In genomic region chr6:160040527-160041264, GRCh38 we compare ENCODE assay signal across 17 cellular contexts.
DNase-seq lines count a peak whose midpoint lies in the region; ATAC-seq and TF ChIP-seq lines count a peak whose summit lies in the region.
"Had no signal": no experiment of that assay in that cellular context is flagged by ENCODE, and none has a peak within 500 bp of the region (broad histone marks: within the 10 kb centered on the region; RNA-seq: fewer than 3 reads in every experiment).

No MANE protein-coding gene starts in this region.

- H3K27ac Mint-ChIP-seq in activated naive CD4-positive, alpha-beta T cell treated with anti-CD3 and anti-CD28 coated beads, Interleukin-2, amount 10 ng/mL, durations not matched to agents 7 days and 5 days, result peak overlapping the region; percentile 35
- H3K27ac Mint-ChIP-seq in activated naive CD8-positive, alpha-beta T cell treated with anti-CD3 and anti-CD28 coated beads, Interleukin-2, amount 50 U/mL, for 24 hours, result peak overlapping the region; percentile 27
- H3K27ac Mint-ChIP-seq in CD14-positive monocyte, result peak overlapping the region in 1 of 7 donors; percentile 21

- 0 out of 2 replicates have a peak, but pooled peaks cover 8% of the 10 kb centered on the region for H4K20me1 ChIP-seq in SK-N-SH (ENCODE audit: insufficient read depth)

- no peak overlapping the region for H3K4me3 ChIP-seq in liver (ENCODE audit: low read depth in 1 of 3, low read length in 3 of 3)
- H3K4me3 ChIP-seq in suprapubic skin, result no peak overlapping the region
- no peak overlapping the region for H3K4me3 ChIP-seq in SK-N-SH (ENCODE audit: low read depth in 2 of 2, low read length in 1 of 2)
- H3K4me3 ChIP-seq: BLaER1 treated with 17β-estradiol and CSF1 and Interleukin-3, amounts not matched to agents 10 nM and 100 nM; uterus had no signal

- intact Hi-C loops in CD14-positive monocyte (cut with micrococcal nuclease), result no loop called here

- POLR2A ChIA-PET in SK-N-SH (lab: Yijun Ruan, JAX), result no interaction called here

- H3K27ac ChIP-seq in liver (ENCODE audit: low read depth in 1 of 2, low read length in 2 of 2) (peak overlapping the region; percentile 88 to 99), suprapubic skin (peak overlapping the region; percentile 85), SK-N-SH (ENCODE audit: low read depth in 2 of 2, low read length in 1 of 2) (no peak overlapping the region)
- H3K27ac ChIP-seq: BLaER1 treated with 17β-estradiol and CSF1 and Interleukin-3, amounts not matched to agents 10 nM and 100 nM; uterus had no signal

- H3K36me3 ChIP-seq in liver (ENCODE audit: control insufficient read depth in 4 of 4, insufficient read depth in 3 of 4, low read depth in 1 of 4, low read length in 3 of 4) (peaks cover 0 to 26% (median 22%) of the 10 kb centered on the region in 4 donors), suprapubic skin (peaks cover 26% of the 10 kb centered on the region), SK-N-SH (replicated peaks in 1 of 2; ENCODE audit: control insufficient read depth in 1 of 2, insufficient read depth in 2 of 2, low read length in 1 of 2) (peaks cover 27 to 57% of the 10 kb centered on the region in 2 experiments)
- H3K36me3 ChIP-seq: uterus had no signal

- H3K9me3 ChIP-seq in liver (ENCODE audit: control insufficient read depth in 4 of 4, low read length in 3 of 4) (no peaks in the 10 kb centered on the region), suprapubic skin (no peaks in the 10 kb centered on the region), SK-N-SH (no peaks in the 10 kb centered on the region)
- H3K9me3 ChIP-seq: BLaER1 treated with 17β-estradiol and CSF1 and Interleukin-3, amounts not matched to agents 10 nM and 100 nM; uterus had no signal

- CTCF ChIA-PET in activated naive CD4-positive, alpha-beta T cell treated with anti-CD3 and anti-CD28 coated beads, Interleukin-2, amount 10 ng/mL, durations not matched to agents 7 days and 5 days (lab: Charles Lee), result interaction anchor here (1.5 kb wide), 1 partner anchor 67 kb away, joined by 4 read pairs; no protein-coding TSS in a partner anchor
- CTCF ChIA-PET in SK-N-SH (lab: Yijun Ruan, JAX), result no interaction called here

- H3K9me2 ChIP-seq in SK-N-SH, result no peaks in the 10 kb centered on the region

- WGBS in liver, result 96% methylated on average over 19 of the region's 19 CpGs
- 92% methylated on average over 19 of the region's 19 CpGs for WGBS in suprapubic skin
- WGBS in SK-N-SH (ENCODE audit: low lambda C conversion rate), result 97% methylated on average over 19 of the region's 19 CpGs

- TF ChIP-seq EP300 in suprapubic skin (IDR thresholded peaks at IDR 0.05), result no peak
- TF ChIP-seq EP300 in SK-N-SH (IDR thresholded peaks at IDR 0.05; ENCODE audit: borderline replicate concordance in 1 of 2, low read depth in 1 of 2, low read length in 1 of 2), result no peak

- H3F3A ChIP-seq in SK-N-SH (replicated peaks; ENCODE audit: insufficient read depth), result peaks cover 31% of the 10 kb centered on the region

- H3K4me2 ChIP-seq in SK-N-SH, result no peak overlapping the region
- H3K4me2 ChIP-seq: BLaER1 treated with 17β-estradiol and CSF1 and Interleukin-3, amounts not matched to agents 10 nM and 100 nM had no signal

- peaks cover 34% of the 10 kb centered on the region for H3K4me1 Mint-ChIP-seq in activated naive CD4-positive, alpha-beta T cell treated with anti-CD3 and anti-CD28 coated beads, Interleukin-2, amount 10 ng/mL, durations not matched to agents 7 days and 5 days
- peaks cover 12% of the 10 kb centered on the region for H3K4me1 Mint-ChIP-seq in activated naive CD8-positive, alpha-beta T cell treated with anti-CD3 and anti-CD28 coated beads, Interleukin-2, amount 50 U/mL, for 24 hours
- H3K4me1 Mint-ChIP-seq in CD14-positive monocyte, result no peaks in the 10 kb centered on the region

- H3K4me1 ChIP-seq in liver (ENCODE audit: control insufficient read depth in 4 of 4, insufficient read depth in 4 of 4, low read length in 3 of 4) (peaks cover 1 to 32% (median 19%) of the 10 kb centered on the region in 4 donors), suprapubic skin (peaks cover 66% of the 10 kb centered on the region), SK-N-SH (ENCODE audit: control insufficient read depth in 1 of 2, insufficient read depth in 2 of 2, low read depth in 1 of 2, low read length in 1 of 2) (peaks cover 0 to 10% of the 10 kb centered on the region in 2 experiments; a peak in 1 of 4 replicates)
- H3K4me1 ChIP-seq: BLaER1 treated with 17β-estradiol and CSF1 and Interleukin-3, amounts not matched to agents 10 nM and 100 nM; uterus had no signal

- no peaks in the 10 kb centered on the region for H3K27me3 ChIP-seq in liver (ENCODE audit: control insufficient read depth in 4 of 4, insufficient read depth in 4 of 4, low read length in 3 of 4)
- H3K27me3 ChIP-seq in suprapubic skin, result no peaks in the 10 kb centered on the region
- H3K27me3 ChIP-seq in SK-N-SH (ENCODE audit: insufficient read depth), result no peaks in the 10 kb centered on the region
- H3K27me3 ChIP-seq: BLaER1 treated with 17β-estradiol and CSF1 and Interleukin-3, amounts not matched to agents 10 nM and 100 nM; uterus had no signal

- no peak for TF ChIP-seq CTCF in liver (IDR thresholded peaks at IDR 0.05; ENCODE audit: low read depth, low read length, missing input control)
- no peak for TF ChIP-seq CTCF in suprapubic skin (IDR thresholded peaks at IDR 0.05)
- TF ChIP-seq CTCF in SK-N-SH (IDR thresholded peaks at IDR 0.05), result no peak
- no peak for TF ChIP-seq CTCF in CD14-positive monocyte (IDR thresholded peaks at IDR 0.05)

- no peak for TF ChIP-seq POLR2A in suprapubic skin (IDR thresholded peaks at IDR 0.05)

- no peak for DNase-seq in activated naive CD4-positive, alpha-beta T cell treated with anti-CD3 and anti-CD28 coated beads, Interleukin-2, amount 10 ng/mL, durations not matched to agents 7 days and 5 days
- no peak for DNase-seq in activated naive CD4-positive, alpha-beta T cell (lab: John Stamatoyannopoulos, UW)
- no peak for DNase-seq in activated naive CD8-positive, alpha-beta T cell treated with anti-CD3 and anti-CD28 coated beads, Interleukin-2, amount 50 U/mL, for 24 hours
- DNase-seq in suprapubic skin (ENCODE audit: low spot score in 2 of 2), result no peak
- no peak for DNase-seq in NCI-H1417 (lab: John Stamatoyannopoulos, UW)
- no peak for DNase-seq in SK-N-SH
- no peak for DNase-seq in CD14-positive monocyte (ENCODE audit: low spot score)
- DNase-seq: ACHN; activated CD4-positive, CD25-positive, alpha-beta regulatory T cell treated with anti-CD3 and anti-CD28 coated beads, Interleukin-2, amount 50 U/mL, for 72 hours; activated effector memory CD4-positive, alpha-beta T cell treated with Interleukin-2 at 50 U/mL for 16 hours; NCI-H510A; small intestine; stimulated activated CD4-positive, alpha-beta T cell treated with anti-CD3 and anti-CD28 coated beads, Interleukin-4, amount 100 ng/mL, for 1 hour had no signal

- no peaks in the 10 kb centered on the region for H3K79me2 ChIP-seq in SK-N-SH (ENCODE audit: insufficient read depth)

- no peaks in the 10 kb centered on the region for H3K9me3 Mint-ChIP-seq in activated naive CD4-positive, alpha-beta T cell treated with anti-CD3 and anti-CD28 coated beads, Interleukin-2, amount 10 ng/mL, durations not matched to agents 7 days and 5 days
- no peaks in the 10 kb centered on the region for H3K9me3 Mint-ChIP-seq in activated naive CD8-positive, alpha-beta T cell treated with anti-CD3 and anti-CD28 coated beads, Interleukin-2, amount 50 U/mL, for 24 hours
- peaks cover 0 to 1% (median 0%) of the 10 kb centered on the region in 7 donors for H3K9me3 Mint-ChIP-seq in CD14-positive monocyte
- H3K9me3 Mint-ChIP-seq: naive thymus-derived CD8-positive, alpha-beta T cell had no signal

- no peaks in the 10 kb centered on the region for H3K27me3 Mint-ChIP-seq in activated naive CD4-positive, alpha-beta T cell treated with anti-CD3 and anti-CD28 coated beads, Interleukin-2, amount 10 ng/mL, durations not matched to agents 7 days and 5 days
- H3K27me3 Mint-ChIP-seq in activated naive CD8-positive, alpha-beta T cell treated with anti-CD3 and anti-CD28 coated beads, Interleukin-2, amount 50 U/mL, for 24 hours, result no peaks in the 10 kb centered on the region
- peaks cover 1 to 2% (median 2%) of the 10 kb centered on the region in 3 donors for H3K27me3 Mint-ChIP-seq in CD14-positive monocyte (ENCODE audit: low read depth in 3 of 3)
- H3K27me3 Mint-ChIP-seq: naive thymus-derived CD8-positive, alpha-beta T cell had no signal

- no peak overlapping the region for H2AFZ ChIP-seq in SK-N-SH (ENCODE audit: low read depth)

- peaks cover 71% of the 10 kb centered on the region for H3K36me3 Mint-ChIP-seq in activated naive CD4-positive, alpha-beta T cell treated with anti-CD3 and anti-CD28 coated beads, Interleukin-2, amount 10 ng/mL, durations not matched to agents 7 days and 5 days
- peaks cover 85% of the 10 kb centered on the region for H3K36me3 Mint-ChIP-seq in activated naive CD8-positive, alpha-beta T cell treated with anti-CD3 and anti-CD28 coated beads, Interleukin-2, amount 50 U/mL, for 24 hours (ENCODE audit: low read depth)
- peaks cover 91 to 92% of the 10 kb centered on the region in 2 donors for H3K36me3 Mint-ChIP-seq in CD14-positive monocyte

- no peak for ATAC-seq in activated naive CD8-positive, alpha-beta T cell treated with anti-CD3 and anti-CD28 coated beads, Interleukin-2, amount 50 U/mL, for 24 hours

- no peak for TF ChIP-seq RAD21 in liver (IDR thresholded peaks at IDR 0.05)
- TF ChIP-seq RAD21 in SK-N-SH (IDR thresholded peaks at IDR 0.05; ENCODE audit: low read length), result no peak

- no peak overlapping the region for H3K4me3 Mint-ChIP-seq in activated naive CD4-positive, alpha-beta T cell treated with anti-CD3 and anti-CD28 coated beads, Interleukin-2, amount 10 ng/mL, durations not matched to agents 7 days and 5 days
- H3K4me3 Mint-ChIP-seq in activated naive CD8-positive, alpha-beta T cell treated with anti-CD3 and anti-CD28 coated beads, Interleukin-2, amount 50 U/mL, for 24 hours, result no peak overlapping the region
- no peak overlapping the region for H3K4me3 Mint-ChIP-seq in CD14-positive monocyte
- H3K4me3 Mint-ChIP-seq: naive thymus-derived CD8-positive, alpha-beta T cell had no signal

- peak overlapping the region in 1 of 2 donors; percentile 45 for H3K9ac ChIP-seq in liver (ENCODE audit: low read depth in 1 of 2, low read length in 2 of 2)
- no peak overlapping the region for H3K9ac ChIP-seq in SK-N-SH
- H3K9ac ChIP-seq: BLaER1 treated with 17β-estradiol and CSF1 and Interleukin-3, amounts not matched to agents 10 nM and 100 nM had no signal

TF ChIP-seq in liver, 16 proteins besides CTCF, POLR2A, EP300 and RAD21 (continues in another document):
- no peak for TF ChIP-seq MAX (IDR thresholded peaks at IDR 0.05)
- no peak for TF ChIP-seq FOXA2 (IDR thresholded peaks at IDR 0.05)
- TF ChIP-seq YY1 (IDR thresholded peaks at IDR 0.05), result no peak

Comparison
In these comparisons a context has a peak if more than half of its experiments do, and no peak if none do; other contexts are left out.
1. H3K27ac ChIP-seq: peak in liver (2 of 2) and suprapubic skin (single experiment); none in SK-N-SH (0 of 2).